Comparison of ENCODE assay signal across 8 cellular contexts in genomic region chr19:1213391-1214286, GRCh38. TPM values are rescaled to one million over a fixed set of nuclear protein-coding genes. Genes with fewer than 3 reads are reported as not detected.
DNase-seq lines count a peak whose midpoint lies in the region; TF ChIP-seq lines count a peak whose summit lies in the region.

No MANE protein-coding gene starts in this region.

- H3K4me1 Mint-ChIP-seq in activated naive CD8-positive, alpha-beta T cell treated with anti-CD3 and anti-CD28 coated beads for 36 hours: peaks cover 23% of the 10 kb centered on the region

- H3K4me3 Mint-ChIP-seq in activated naive CD8-positive, alpha-beta T cell treated with anti-CD3 and anti-CD28 coated beads for 36 hours: peak overlapping the region; percentile 76

- DNase-seq in GM04503 (ENCODE audit: low read depth): peak; percentile 85
- peak; percentile 71 for DNase-seq in NOMO-1 treated with dmso at 0.1 percent for 144 hours (lab: John Stamatoyannopoulos, UW; ENCODE audit: unreplicated experiment)
- peak; percentile 55 for DNase-seq in activated naive CD8-positive, alpha-beta T cell treated with anti-CD3 and anti-CD28 coated beads for 36 hours
- peak in 1 of 2 donors; percentile 71 for DNase-seq in cardiac muscle cell (ENCODE audit: low read depth in 1 of 2, low spot score in 1 of 2)
- DNase-seq in putamen (ENCODE audit: low spot score): peak; percentile 59
- DNase-seq in NCI-H69 (lab: John Stamatoyannopoulos, UW): no peak
- DNase-seq in NCI-H1105 (lab: John Stamatoyannopoulos, UW): no peak
- DNase-seq in OCI-M1 (lab: John Stamatoyannopoulos, UW): no peak

- H3K27me3 ChIP-seq in cardiac muscle cell: no peaks in the 10 kb centered on the region

- peak overlapping the region; percentile 94 for H3K27ac Mint-ChIP-seq in activated naive CD8-positive, alpha-beta T cell treated with anti-CD3 and anti-CD28 coated beads for 36 hours

- peak overlapping the region; percentile 85 for H3K27ac ChIP-seq in cardiac muscle cell

- peaks cover 41% of the 10 kb centered on the region for H3K4me1 ChIP-seq in cardiac muscle cell (ENCODE audit: low read depth)

- H3K4me3 ChIP-seq in cardiac muscle cell: no peak overlapping the region

- H3K9me3 ChIP-seq in cardiac muscle cell (ENCODE audit: low read depth): no peaks in the 10 kb centered on the region

- H3K27me3 Mint-ChIP-seq in activated naive CD8-positive, alpha-beta T cell treated with anti-CD3 and anti-CD28 coated beads for 36 hours: no peaks in the 10 kb centered on the region

- peaks cover 18% of the 10 kb centered on the region for H3K36me3 Mint-ChIP-seq in activated naive CD8-positive, alpha-beta T cell treated with anti-CD3 and anti-CD28 coated beads for 36 hours

- no peaks in the 10 kb centered on the region for H3K36me3 ChIP-seq in cardiac muscle cell

- no peaks in the 10 kb centered on the region for H3K9me3 Mint-ChIP-seq in activated naive CD8-positive, alpha-beta T cell treated with anti-CD3 and anti-CD28 coated beads for 36 hours

- TF ChIP-seq CTCF in cardiac muscle cell (IDR thresholded peaks at IDR 0.05; ENCODE audit: low read depth, low read length): no peak

RNA-seq across cellular contexts. Expression of gene STK11, which starts 8.1 kb away (rescaled TPM):
- total RNA-seq in activated naive CD8-positive, alpha-beta T cell treated with anti-CD3 and anti-CD28 coated beads for 36 hours: 10 to 100 TPM; 54.7 to 55.8 TPM
- 140 and 180 TPM in 2 replicates for total RNA-seq in cardiac muscle cell
- 122 and 154 TPM in 2 replicates for polyA plus RNA-seq in cardiac muscle cell

RNA-seq across cellular contexts. Expression of gene CBARP, which starts 24.2 kb away (rescaled TPM):
- total RNA-seq in activated naive CD8-positive, alpha-beta T cell treated with anti-CD3 and anti-CD28 coated beads for 36 hours: under 1 TPM; 0.33 to 0.46 TPM
- 21.1 and 29.1 TPM in 2 replicates for total RNA-seq in cardiac muscle cell
- polyA plus RNA-seq in cardiac muscle cell: 22.1 and 30.6 TPM in 2 replicates

RNA-seq across cellular contexts. Expression of gene ATP5F1D, which starts 27.9 kb away (rescaled TPM):
- total RNA-seq in activated naive CD8-positive, alpha-beta T cell treated with anti-CD3 and anti-CD28 coated beads for 36 hours: 100 to 1,000 TPM; 175 to 177 TPM
- total RNA-seq in cardiac muscle cell: 188 and 355 TPM in 2 replicates
- polyA plus RNA-seq in cardiac muscle cell: 505 and 638 TPM in 2 replicates

RNA-seq across cellular contexts. Expression of gene MIDN, which starts 34.7 kb away (rescaled TPM):
- total RNA-seq in activated naive CD8-positive, alpha-beta T cell treated with anti-CD3 and anti-CD28 coated beads for 36 hours: 10 to 100 TPM; 29.3 to 29.6 TPM
- total RNA-seq in cardiac muscle cell: 45.6 and 89.2 TPM in 2 replicates
- polyA plus RNA-seq in cardiac muscle cell: 58.1 and 76.0 TPM in 2 replicates

RNA-seq across cellular contexts. Expression of gene SBNO2, which starts 39.6 kb away (rescaled TPM):
- 10 to 100 TPM; 50.5 to 51.6 TPM for total RNA-seq in activated naive CD8-positive, alpha-beta T cell treated with anti-CD3 and anti-CD28 coated beads for 36 hours
- total RNA-seq in cardiac muscle cell: 23.0 and 28.5 TPM in 2 replicates
- 6.8 and 11.8 TPM in 2 replicates for polyA plus RNA-seq in cardiac muscle cell

Comparison
In these comparisons a context has a peak if more than half of its experiments do, and no peak if none do; other contexts are left out.
1. DNase-seq: peak in GM04503 (single experiment), NOMO-1 treated with dmso at 0.1 percent for 144 hours (single experiment), activated naive CD8-positive, alpha-beta T cell treated with anti-CD3 and anti-CD28 coated beads for 36 hours (single experiment) and putamen (single experiment); none in NCI-H69 (single experiment), NCI-H1105 (single experiment) and OCI-M1 (single experiment).
2. RNA of gene CBARP, which starts 24.2 kb away (total RNA-seq): 21.1 to 29.1 TPM in cardiac muscle cell; 0.33 to 0.46 TPM in activated naive CD8-positive, alpha-beta T cell treated with anti-CD3 and anti-CD28 coated beads for 36 hours; every median in the first group is over 10 times any median in the second.